15 cellular contexts compared by ENCODE assay signal in the genomic region with DNA sequence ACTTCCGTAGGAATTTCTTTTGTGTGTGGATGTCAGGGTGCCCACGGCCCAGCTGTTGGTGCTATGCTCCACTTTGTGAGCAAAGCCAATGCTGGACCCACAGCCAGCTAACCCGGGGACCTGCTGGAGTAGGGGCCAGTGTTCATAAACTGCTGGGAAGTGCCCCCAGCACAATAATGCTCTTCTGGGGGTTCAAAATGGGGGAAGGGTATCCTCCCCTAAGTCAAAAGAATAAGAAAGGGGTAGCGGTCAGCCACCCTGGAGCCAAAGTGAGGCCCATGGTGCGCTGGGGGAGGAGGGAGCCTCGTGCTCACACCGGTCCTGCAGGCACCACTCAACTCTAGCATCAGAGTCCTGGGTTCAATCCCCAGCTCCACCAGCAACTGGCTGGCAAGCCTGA.
DNase-seq lines count a peak whose midpoint lies in the region; ATAC-seq and TF ChIP-seq lines count a peak whose summit lies in the region.
"Had no signal": no experiment of that assay in that cellular context is flagged by ENCODE, and none has a peak within 500 bp of the region (broad histone marks: within the 10 kb centered on the region; RNA-seq: fewer than 3 reads in every experiment).

No MANE protein-coding gene starts in this region.

- peak; percentile 18 for DNase-seq in right atrium auricular region (ENCODE audit: low spot score)
- DNase-seq in Right ventricle myocardium superior, result no peak
- DNase-seq in dorsolateral prefrontal cortex, result no peak
- DNase-seq in naive thymus-derived CD4-positive, alpha-beta T cell, result no peak
- peak in 1 of 2 donors; percentile 96 for DNase-seq in vagina (ENCODE audit: extremely low spot score in 2 of 2)
- DNase-seq in upper lobe of right lung, result no peak
- no peak for DNase-seq in activated T-helper 1 cell treated with anti-CD3 and anti-CD28 coated beads, Interleukin-12 subunit alpha, Interleukin-12 subunit beta, Interleukin-2, Interleukin-4 antibody, amounts not matched to agents 30 ng/mL and 10 ng/mL and 1 ng/mL, durations not matched to agents 14 hours and 24 hours and 36 hours (ENCODE audit: low spot score)
- no peak for DNase-seq in iPS-NIHi11 (ENCODE audit: low spot score)
- DNase-seq: 8988T; Calu3; CD4-positive, CD25-positive, alpha-beta regulatory T cell; DMS79; GM23248 had no signal

- no peak for TF ChIP-seq POLR2A in vagina (IDR thresholded peaks at IDR 0.05)

- H3K36me3 Mint-ChIP-seq in naive thymus-derived CD4-positive, alpha-beta T cell, result peaks cover 0 to 5% (median 0%) of the 10 kb centered on the region in 5 donors
- H3K36me3 Mint-ChIP-seq in activated T-helper 1 cell treated with anti-CD3 and anti-CD28 coated beads, Interleukin-12 subunit alpha, Interleukin-12 subunit beta, Interleukin-2, Interleukin-4 antibody, amounts not matched to agents 30 ng/mL and 10 ng/mL and 1 ng/mL, durations not matched to agents 14 hours and 24 hours and 36 hours (ENCODE audit: low read depth), result no peaks in the 10 kb centered on the region
- H3K36me3 Mint-ChIP-seq: CD4-positive, CD25-positive, alpha-beta regulatory T cell had no signal

- H3K9me3 ChIP-seq in right atrium auricular region (no peaks in the 10 kb centered on the region), vagina (no peaks in the 10 kb centered on the region), upper lobe of right lung (no peaks in the 10 kb centered on the region)
- no peaks in the 10 kb centered on the region for H3K9me3 ChIP-seq in naive thymus-derived CD4-positive, alpha-beta T cell (ENCODE audit: control insufficient read depth in 2 of 3, low read length in 3 of 3)

- peaks cover 14 to 73% (median 61%) of the 10 kb centered on the region in 7 donors for H3K4me1 Mint-ChIP-seq in naive thymus-derived CD4-positive, alpha-beta T cell
- H3K4me1 Mint-ChIP-seq in activated T-helper 1 cell treated with anti-CD3 and anti-CD28 coated beads, Interleukin-12 subunit alpha, Interleukin-12 subunit beta, Interleukin-2, Interleukin-4 antibody, amounts not matched to agents 30 ng/mL and 10 ng/mL and 1 ng/mL, durations not matched to agents 14 hours and 24 hours and 36 hours (ENCODE audit: low read depth), result peaks cover 7% of the 10 kb centered on the region

- POLR2A ChIA-PET in naive thymus-derived CD4-positive, alpha-beta T cell (lab: Charles Lee), result interaction anchor here (1.0 to 1.2 kb wide), 2 partner anchors 20 to 62 kb away, joined by 4 read pairs; no protein-coding TSS in a partner anchor

- peak overlapping the region in 1 of 10 donors; percentile 52 for H3K4me3 Mint-ChIP-seq in naive thymus-derived CD4-positive, alpha-beta T cell
- no peak overlapping the region for H3K4me3 Mint-ChIP-seq in activated T-helper 1 cell treated with anti-CD3 and anti-CD28 coated beads, Interleukin-12 subunit alpha, Interleukin-12 subunit beta, Interleukin-2, Interleukin-4 antibody, amounts not matched to agents 30 ng/mL and 10 ng/mL and 1 ng/mL, durations not matched to agents 14 hours and 24 hours and 36 hours
- H3K4me3 Mint-ChIP-seq: CD4-positive, CD25-positive, alpha-beta regulatory T cell had no signal

- H3K36me3 ChIP-seq in right atrium auricular region (no peaks in the 10 kb centered on the region), vagina (no peaks in the 10 kb centered on the region), upper lobe of right lung (no peaks in the 10 kb centered on the region)
- H3K36me3 ChIP-seq in naive thymus-derived CD4-positive, alpha-beta T cell (ENCODE audit: control insufficient read depth in 2 of 3, insufficient read depth in 3 of 3, low read length in 3 of 3), result no peaks in the 10 kb centered on the region
- H3K36me3 ChIP-seq: BLaER1 treated with 17β-estradiol and CSF1 and Interleukin-3, amounts not matched to agents 10 nM and 100 nM had no signal

- ATAC-seq in Right ventricle myocardium superior (ENCODE audit: poor library complexity) (no peak), upper lobe of right lung (no peak)
- ATAC-seq in naive thymus-derived CD4-positive, alpha-beta T cell, result no peak
- ATAC-seq: GM12878 had no signal

- H3K27ac ChIP-seq in right atrium auricular region (no peak overlapping the region), dorsolateral prefrontal cortex (peak overlapping the region in 36 of 59 donors; percentile 3 to 79 (median 50)), vagina (peak overlapping the region; percentile 34), upper lobe of right lung (no peak overlapping the region)
- no peak overlapping the region for H3K27ac ChIP-seq in naive thymus-derived CD4-positive, alpha-beta T cell (ENCODE audit: low read depth, low read length)
- H3K27ac ChIP-seq: BLaER1 treated with 17β-estradiol and CSF1 and Interleukin-3, amounts not matched to agents 10 nM and 100 nM; GM23248 had no signal

- peak overlapping the region in 5 of 9 donors; percentile 1 to 72 (median 66) for H3K27ac Mint-ChIP-seq in naive thymus-derived CD4-positive, alpha-beta T cell
- no peak overlapping the region for H3K27ac Mint-ChIP-seq in activated T-helper 1 cell treated with anti-CD3 and anti-CD28 coated beads, Interleukin-12 subunit alpha, Interleukin-12 subunit beta, Interleukin-2, Interleukin-4 antibody, amounts not matched to agents 30 ng/mL and 10 ng/mL and 1 ng/mL, durations not matched to agents 14 hours and 24 hours and 36 hours

- TF ChIP-seq CTCF in right atrium auricular region (IDR thresholded peaks at IDR 0.05), result no peak
- TF ChIP-seq CTCF in dorsolateral prefrontal cortex (IDR thresholded peaks at IDR 0.05 in 54 of 56, conservative IDR thresholded peaks at IDR 0.05 in 2 of 56; ENCODE audit: low read depth in 1 of 56, partially characterized antibody in 56 of 56), result no peak
- no peak for TF ChIP-seq CTCF in vagina (IDR thresholded peaks at IDR 0.05)
- no peak for TF ChIP-seq CTCF in upper lobe of right lung (IDR thresholded peaks at IDR 0.05)

- H3K27me3 ChIP-seq in right atrium auricular region (no peaks in the 10 kb centered on the region), dorsolateral prefrontal cortex (no peaks in the 10 kb centered on the region), vagina (no peaks in the 10 kb centered on the region), upper lobe of right lung (no peaks in the 10 kb centered on the region)
- H3K27me3 ChIP-seq in naive thymus-derived CD4-positive, alpha-beta T cell (ENCODE audit: control insufficient read depth in 2 of 2, insufficient read depth in 2 of 2, low read length in 2 of 2), result no peaks in the 10 kb centered on the region
- H3K27me3 ChIP-seq: BLaER1 treated with 17β-estradiol and CSF1 and Interleukin-3, amounts not matched to agents 10 nM and 100 nM had no signal

- H3K4me3 ChIP-seq in right atrium auricular region (no peak overlapping the region), dorsolateral prefrontal cortex (no peak overlapping the region), vagina (no peak overlapping the region), upper lobe of right lung (no peak overlapping the region)
- H3K4me3 ChIP-seq in naive thymus-derived CD4-positive, alpha-beta T cell (ENCODE audit: low read length), result no peak overlapping the region
- H3K4me3 ChIP-seq: BLaER1 treated with 17β-estradiol and CSF1 and Interleukin-3, amounts not matched to agents 10 nM and 100 nM; GM12878; GM23248 had no signal

- CTCF ChIA-PET in naive thymus-derived CD4-positive, alpha-beta T cell (lab: Charles Lee), result interaction anchor here (0.7 kb wide), 1 partner anchor 95 kb away, joined by 3 read pairs; no protein-coding TSS in a partner anchor

- intact Hi-C loops in Right ventricle myocardium superior (cut with DNase I), result no loop called here
- intact Hi-C loops in dorsolateral prefrontal cortex (cut with DNase I), result loop anchor here in 1 of 2 donors (10.0 kb wide), 1 partner anchor 81 kb away; no protein-coding TSS in a partner anchor
- intact Hi-C loops in naive thymus-derived CD4-positive, alpha-beta T cell (cut with micrococcal nuclease), result no loop called here
- intact Hi-C loops in vagina (cut with DNase I), result no loop called here
- intact Hi-C loops in upper lobe of right lung (cut with DNase I), result no loop called here
- intact Hi-C loops in activated T-helper 1 cell treated with anti-CD3 and anti-CD28 coated beads, Interleukin-12 subunit alpha, Interleukin-12 subunit beta, Interleukin-2, Interleukin-4 antibody, amounts not matched to agents 30 ng/mL and 10 ng/mL and 1 ng/mL, durations not matched to agents 14 hours and 24 hours and 36 hours (cut with micrococcal nuclease), result no loop called here

- no peaks in the 10 kb centered on the region for H3K4me1 ChIP-seq in right atrium auricular region
- peaks cover 3 to 31% of the 10 kb centered on the region in 2 donors for H3K4me1 ChIP-seq in naive thymus-derived CD4-positive, alpha-beta T cell (ENCODE audit: control insufficient read depth in 2 of 2, insufficient read depth in 2 of 2, low read length in 2 of 2)
- H3K4me1 ChIP-seq in vagina, result peaks cover 13% of the 10 kb centered on the region
- H3K4me1 ChIP-seq in upper lobe of right lung, result no peaks in the 10 kb centered on the region

- peaks cover 0 to 20% (median 4%) of the 10 kb centered on the region in 11 donors for H3K9me3 Mint-ChIP-seq in naive thymus-derived CD4-positive, alpha-beta T cell
- peaks cover 6% of the 10 kb centered on the region for H3K9me3 Mint-ChIP-seq in activated T-helper 1 cell treated with anti-CD3 and anti-CD28 coated beads, Interleukin-12 subunit alpha, Interleukin-12 subunit beta, Interleukin-2, Interleukin-4 antibody, amounts not matched to agents 30 ng/mL and 10 ng/mL and 1 ng/mL, durations not matched to agents 14 hours and 24 hours and 36 hours

- H3K27me3 Mint-ChIP-seq in naive thymus-derived CD4-positive, alpha-beta T cell, result peaks cover 0 to 5% (median 0%) of the 10 kb centered on the region in 5 donors
- H3K27me3 Mint-ChIP-seq in activated T-helper 1 cell treated with anti-CD3 and anti-CD28 coated beads, Interleukin-12 subunit alpha, Interleukin-12 subunit beta, Interleukin-2, Interleukin-4 antibody, amounts not matched to agents 30 ng/mL and 10 ng/mL and 1 ng/mL, durations not matched to agents 14 hours and 24 hours and 36 hours (ENCODE audit: insufficient read depth), result peaks cover 2% of the 10 kb centered on the region

Comparison
In these comparisons a context has a peak if more than half of its experiments do, and no peak if none do; other contexts are left out.
1. H3K27ac ChIP-seq: peak in dorsolateral prefrontal cortex (36 of 59) and vagina (single experiment); none in right atrium auricular region (0 of 2), naive thymus-derived CD4-positive, alpha-beta T cell (single experiment) and upper lobe of right lung (single experiment).